Comparison of ENCODE assay signal across 1 cellular context in the genomic region with DNA sequence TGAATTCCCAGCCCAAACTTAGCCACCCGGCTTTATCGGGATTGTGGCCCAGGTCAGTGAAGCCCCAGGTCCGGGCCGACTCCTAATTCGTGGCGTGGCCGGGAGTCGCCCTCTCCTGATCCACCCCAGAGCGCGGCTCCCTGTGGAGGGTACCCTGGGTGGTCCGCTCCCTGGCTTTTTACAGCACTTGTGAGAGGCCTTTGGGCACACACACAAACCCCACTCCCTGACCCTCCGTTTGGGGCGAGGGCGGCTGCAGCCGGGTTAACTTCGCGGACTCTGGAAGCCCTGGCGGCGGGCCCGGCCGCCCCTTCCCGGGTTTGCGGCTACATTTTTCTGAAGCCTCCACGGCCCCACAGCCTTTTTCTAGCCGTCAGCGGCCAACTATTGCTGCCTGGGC.
TF ChIP-seq lines count a peak whose summit lies in the region.

No MANE protein-coding gene starts in this region.

TF ChIP-seq in H1, 55 proteins besides CTCF, POLR2A, EP300 and RAD21 (continued from another document):
- TF ChIP-seq SIN3A (conservative IDR thresholded peaks at IDR 0.05 in 1 of 2, IDR thresholded peaks at IDR 0.05 in 1 of 2; ENCODE audit: low read depth in 1 of 2, low read length in 2 of 2) (no peak), ZNF274 (IDR thresholded peaks at IDR 0.05; ENCODE audit: borderline replicate concordance, extremely low read depth, low read length) (no peak), RFX5 (IDR thresholded peaks at IDR 0.05; ENCODE audit: borderline replicate concordance, low read depth, low read length) (no peak), SUZ12 (IDR thresholded peaks at IDR 0.05; ENCODE audit: low read length) (no peak), CHD1 (IDR thresholded peaks at IDR 0.05; ENCODE audit: low read depth, low read length) (no peak)
- TF ChIP-seq, protein P1, sequence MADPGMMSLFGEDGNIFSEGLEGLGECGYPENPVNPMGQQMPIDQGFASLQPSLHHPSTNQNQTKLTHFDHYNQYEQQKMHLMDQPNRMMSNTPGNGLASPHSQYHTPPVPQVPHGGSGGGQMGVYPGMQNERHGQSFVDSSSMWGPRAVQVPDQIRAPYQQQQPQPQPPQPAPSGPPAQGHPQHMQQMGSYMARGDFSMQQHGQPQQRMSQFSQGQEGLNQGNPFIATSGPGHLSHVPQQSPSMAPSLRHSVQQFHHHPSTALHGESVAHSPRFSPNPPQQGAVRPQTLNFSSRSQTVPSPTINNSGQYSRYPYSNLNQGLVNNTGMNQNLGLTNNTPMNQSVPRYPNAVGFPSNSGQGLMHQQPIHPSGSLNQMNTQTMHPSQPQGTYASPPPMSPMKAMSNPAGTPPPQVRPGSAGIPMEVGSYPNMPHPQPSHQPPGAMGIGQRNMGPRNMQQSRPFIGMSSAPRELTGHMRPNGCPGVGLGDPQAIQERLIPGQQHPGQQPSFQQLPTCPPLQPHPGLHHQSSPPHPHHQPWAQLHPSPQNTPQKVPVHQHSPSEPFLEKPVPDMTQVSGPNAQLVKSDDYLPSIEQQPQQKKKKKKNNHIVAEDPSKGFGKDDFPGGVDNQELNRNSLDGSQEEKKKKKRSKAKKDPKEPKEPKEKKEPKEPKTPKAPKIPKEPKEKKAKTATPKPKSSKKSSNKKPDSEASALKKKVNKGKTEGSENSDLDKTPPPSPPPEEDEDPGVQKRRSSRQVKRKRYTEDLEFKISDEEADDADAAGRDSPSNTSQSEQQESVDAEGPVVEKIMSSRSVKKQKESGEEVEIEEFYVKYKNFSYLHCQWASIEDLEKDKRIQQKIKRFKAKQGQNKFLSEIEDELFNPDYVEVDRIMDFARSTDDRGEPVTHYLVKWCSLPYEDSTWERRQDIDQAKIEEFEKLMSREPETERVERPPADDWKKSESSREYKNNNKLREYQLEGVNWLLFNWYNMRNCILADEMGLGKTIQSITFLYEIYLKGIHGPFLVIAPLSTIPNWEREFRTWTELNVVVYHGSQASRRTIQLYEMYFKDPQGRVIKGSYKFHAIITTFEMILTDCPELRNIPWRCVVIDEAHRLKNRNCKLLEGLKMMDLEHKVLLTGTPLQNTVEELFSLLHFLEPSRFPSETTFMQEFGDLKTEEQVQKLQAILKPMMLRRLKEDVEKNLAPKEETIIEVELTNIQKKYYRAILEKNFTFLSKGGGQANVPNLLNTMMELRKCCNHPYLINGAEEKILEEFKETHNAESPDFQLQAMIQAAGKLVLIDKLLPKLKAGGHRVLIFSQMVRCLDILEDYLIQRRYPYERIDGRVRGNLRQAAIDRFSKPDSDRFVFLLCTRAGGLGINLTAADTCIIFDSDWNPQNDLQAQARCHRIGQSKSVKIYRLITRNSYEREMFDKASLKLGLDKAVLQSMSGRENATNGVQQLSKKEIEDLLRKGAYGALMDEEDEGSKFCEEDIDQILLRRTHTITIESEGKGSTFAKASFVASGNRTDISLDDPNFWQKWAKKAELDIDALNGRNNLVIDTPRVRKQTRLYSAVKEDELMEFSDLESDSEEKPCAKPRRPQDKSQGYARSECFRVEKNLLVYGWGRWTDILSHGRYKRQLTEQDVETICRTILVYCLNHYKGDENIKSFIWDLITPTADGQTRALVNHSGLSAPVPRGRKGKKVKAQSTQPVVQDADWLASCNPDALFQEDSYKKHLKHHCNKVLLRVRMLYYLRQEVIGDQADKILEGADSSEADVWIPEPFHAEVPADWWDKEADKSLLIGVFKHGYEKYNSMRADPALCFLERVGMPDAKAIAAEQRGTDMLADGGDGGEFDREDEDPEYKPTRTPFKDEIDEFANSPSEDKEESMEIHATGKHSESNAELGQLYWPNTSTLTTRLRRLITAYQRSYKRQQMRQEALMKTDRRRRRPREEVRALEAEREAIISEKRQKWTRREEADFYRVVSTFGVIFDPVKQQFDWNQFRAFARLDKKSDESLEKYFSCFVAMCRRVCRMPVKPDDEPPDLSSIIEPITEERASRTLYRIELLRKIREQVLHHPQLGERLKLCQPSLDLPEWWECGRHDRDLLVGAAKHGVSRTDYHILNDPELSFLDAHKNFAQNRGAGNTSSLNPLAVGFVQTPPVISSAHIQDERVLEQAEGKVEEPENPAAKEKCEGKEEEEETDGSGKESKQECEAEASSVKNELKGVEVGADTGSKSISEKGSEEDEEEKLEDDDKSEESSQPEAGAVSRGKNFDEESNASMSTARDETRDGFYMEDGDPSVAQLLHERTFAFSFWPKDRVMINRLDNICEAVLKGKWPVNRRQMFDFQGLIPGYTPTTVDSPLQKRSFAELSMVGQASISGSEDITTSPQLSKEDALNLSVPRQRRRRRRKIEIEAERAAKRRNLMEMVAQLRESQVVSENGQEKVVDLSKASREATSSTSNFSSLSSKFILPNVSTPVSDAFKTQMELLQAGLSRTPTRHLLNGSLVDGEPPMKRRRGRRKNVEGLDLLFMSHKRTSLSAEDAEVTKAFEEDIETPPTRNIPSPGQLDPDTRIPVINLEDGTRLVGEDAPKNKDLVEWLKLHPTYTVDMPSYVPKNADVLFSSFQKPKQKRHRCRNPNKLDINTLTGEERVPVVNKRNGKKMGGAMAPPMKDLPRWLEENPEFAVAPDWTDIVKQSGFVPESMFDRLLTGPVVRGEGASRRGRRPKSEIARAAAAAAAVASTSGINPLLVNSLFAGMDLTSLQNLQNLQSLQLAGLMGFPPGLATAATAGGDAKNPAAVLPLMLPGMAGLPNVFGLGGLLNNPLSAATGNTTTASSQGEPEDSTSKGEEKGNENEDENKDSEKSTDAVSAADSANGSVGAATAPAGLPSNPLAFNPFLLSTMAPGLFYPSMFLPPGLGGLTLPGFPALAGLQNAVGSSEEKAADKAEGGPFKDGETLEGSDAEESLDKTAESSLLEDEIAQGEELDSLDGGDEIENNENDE (IDR thresholded peaks at IDR 0.05; ENCODE audit: insufficient replicate concordance, low read length) = no peak
